Comparison of ENCODE assay signal across 21 cellular contexts in genomic region chr10:2935647-2936386, GRCh38.
A peak's percentile ranks its signal among the peaks of the same experiment; 100 is the strongest.
DNase-seq lines count a peak whose midpoint lies in the region; ATAC-seq and TF ChIP-seq lines count a peak whose summit lies in the region.
"Had no signal": no experiment of that assay in that cellular context is flagged by ENCODE, and none has a peak within 500 bp of the region (broad histone marks: within the 10 kb centered on the region; RNA-seq: fewer than 3 reads in every experiment).

No MANE protein-coding gene starts in this region.

- intact Hi-C loops in Right ventricle myocardium superior (cut with DNase I) = no loop called here

- no peak for ATAC-seq in Right ventricle myocardium superior (ENCODE audit: poor library complexity)
- no peak for ATAC-seq in stimulated activated memory B cell treated with anti-CD40 and anti-IgM and Interleukin-4, amounts not matched to agents 10 μg/mL and 1 μg/mL and 100 μg/mL, for 72 hours
- no peak for ATAC-seq in GM19452 (IDR thresholded peaks at IDR 0.05; ENCODE audit: unreplicated experiment)
- ATAC-seq: CD8-positive, alpha-beta T cell; HepG2; Panc1 had no signal

- TF ChIP-seq CTCF in right atrium auricular region (IDR thresholded peaks at IDR 0.05) = no peak

- no peak overlapping the region for H3K27ac ChIP-seq in right atrium auricular region
- H3K27ac ChIP-seq: HL-60, SJCRH30 had no signal

- H3K4me3 Mint-ChIP-seq in stimulated activated memory B cell treated with anti-CD40 and anti-IgM and Interleukin-4, amounts not matched to agents 10 μg/mL and 1 μg/mL and 100 μg/mL, for 72 hours = no peak overlapping the region
- H3K4me3 Mint-ChIP-seq: CD8-positive, alpha-beta T cell; HFFc6 had no signal

- H3K4me1 ChIP-seq in right atrium auricular region = no peaks in the 10 kb centered on the region
- H3K4me1 ChIP-seq: SJCRH30 had no signal

- H3K9me3 ChIP-seq in right atrium auricular region = no peaks in the 10 kb centered on the region
- H3K9me3 ChIP-seq: SJCRH30 had no signal

- H3K4me1 Mint-ChIP-seq in stimulated activated memory B cell treated with anti-CD40 and anti-IgM and Interleukin-4, amounts not matched to agents 10 μg/mL and 1 μg/mL and 100 μg/mL, for 72 hours = peaks cover 19% of the 10 kb centered on the region

- no peaks in the 10 kb centered on the region for H3K36me3 ChIP-seq in right atrium auricular region
- H3K36me3 ChIP-seq: SJCRH30 had no signal

- H3K27me3 Mint-ChIP-seq in stimulated activated memory B cell treated with anti-CD40 and anti-IgM and Interleukin-4, amounts not matched to agents 10 μg/mL and 1 μg/mL and 100 μg/mL, for 72 hours = peaks cover 66% of the 10 kb centered on the region

- H3K27ac Mint-ChIP-seq in stimulated activated memory B cell treated with anti-CD40 and anti-IgM and Interleukin-4, amounts not matched to agents 10 μg/mL and 1 μg/mL and 100 μg/mL, for 72 hours = peak overlapping the region; percentile 6
- H3K27ac Mint-ChIP-seq: CD8-positive, alpha-beta T cell; HFFc6 had no signal

- no peaks in the 10 kb centered on the region for H3K36me3 Mint-ChIP-seq in stimulated activated memory B cell treated with anti-CD40 and anti-IgM and Interleukin-4, amounts not matched to agents 10 μg/mL and 1 μg/mL and 100 μg/mL, for 72 hours
- H3K36me3 Mint-ChIP-seq: CD8-positive, alpha-beta T cell had no signal

- DNase-seq in right atrium auricular region (ENCODE audit: low spot score) (peak; percentile 26), Right ventricle myocardium superior (no peak), NCI-H524 treated with DMSO at 0.1 percent for 48 hours (lab: John Stamatoyannopoulos, UW) (peak; percentile 1), islet precursor cell (peak; percentile 36), NCI-H1436 (lab: John Stamatoyannopoulos, UW) (no peak)
- DNase-seq in central memory CD4-positive, alpha-beta T cell = no peak
- DNase-seq: CD8-positive, alpha-beta T cell; H7; HFFc6; KG1; NCI-H1105 treated with DMSO at 0.1 percent for 48 hours; NCI-H187 treated with DMSO at 0.1 percent for 48 hours; NCI-H2107; NCI-H748 treated with DMSO at 0.1 percent for 48 hours; SJCRH30; T-helper 1 cell had no signal

- peaks cover 3% of the 10 kb centered on the region for H3K9me3 Mint-ChIP-seq in stimulated activated memory B cell treated with anti-CD40 and anti-IgM and Interleukin-4, amounts not matched to agents 10 μg/mL and 1 μg/mL and 100 μg/mL, for 72 hours
- H3K9me3 Mint-ChIP-seq: CD8-positive, alpha-beta T cell; HFFc6 had no signal

- H3K27me3 ChIP-seq in right atrium auricular region = no peaks in the 10 kb centered on the region
- H3K27me3 ChIP-seq: SJCRH30 had no signal

- no peak overlapping the region for H3K4me3 ChIP-seq in right atrium auricular region
- H3K4me3 ChIP-seq: SJCRH30 had no signal

Comparison
In these comparisons a context has a peak if more than half of its experiments do, and no peak if none do; other contexts are left out.
1. DNase-seq: peak in right atrium auricular region (single experiment), NCI-H524 treated with DMSO at 0.1 percent for 48 hours (single experiment) and islet precursor cell (single experiment); none in Right ventricle myocardium superior (single experiment), central memory CD4-positive, alpha-beta T cell (single experiment) and NCI-H1436 (single experiment).